ENCODE assay signal across 13 cellular contexts in genomic region chr19:42932497-42933101, GRCh38. TPM values are rescaled to one million over a fixed set of nuclear protein-coding genes. Genes with fewer than 3 reads are reported as not detected.
DNase-seq lines count a peak whose midpoint lies in the region; ATAC-seq and TF ChIP-seq lines count a peak whose summit lies in the region.
"Not testable (repeated sequence)": the region's sequence is repeated elsewhere in the genome, so short reads cannot be mapped to it uniquely, and the experiment has no call there.
"Had no signal": no experiment of that assay in that cellular context is flagged by ENCODE, and none has a peak within 500 bp of the region (broad histone marks: within the 10 kb centered on the region; RNA-seq: fewer than 3 reads in every experiment).

No MANE protein-coding gene starts in this region.

- not testable (repeated sequence) for ATAC-seq in activated CD8-positive, alpha-beta T cell treated with anti-CD3 and anti-CD28 coated beads for 36 hours

- CTCF ChIA-PET in activated CD8-positive, alpha-beta T cell treated with anti-CD3 and anti-CD28 coated beads for 36 hours (lab: Charles Lee): not testable (repeated sequence)

- not testable (repeated sequence) for H3K18ac ChIP-seq in mesenchymal stem cell (ENCODE audit: low read depth in 1 of 2, low read length in 2 of 2)

- not testable (repeated sequence) for H2BK5ac ChIP-seq in mesenchymal stem cell (ENCODE audit: low read depth, low read length, poor library complexity, severe bottlenecking)

- not testable (repeated sequence) for H2AK5ac ChIP-seq in mesenchymal stem cell (ENCODE audit: low read length, severe bottlenecking)

- DNase-seq in AG10803 (ENCODE audit: low read depth) (peak; percentile 98), H4 (ENCODE audit: low spot score) (peak; percentile 51), NCI-H226 (peak; percentile 83), cerebellum (ENCODE audit: low spot score) (peak; percentile 14), fibroblast of the conjunctiva (ENCODE audit: low read depth) (peak; percentile 52)
- DNase-seq in activated CD8-positive, alpha-beta T cell treated with anti-CD3 and anti-CD28 coated beads for 36 hours: peak; percentile 2
- not testable (repeated sequence) for DNase-seq in mesenchymal stem cell

- not testable (repeated sequence) for H3K9me3 Mint-ChIP-seq in activated CD8-positive, alpha-beta T cell treated with anti-CD3 and anti-CD28 coated beads for 36 hours

- H3K36me3 ChIP-seq in mesenchymal stem cell (ENCODE audit: control insufficient read depth in 1 of 2, insufficient read depth in 2 of 2, low read depth in 1 of 2, low read length in 2 of 2): not testable (repeated sequence)

- H3K14ac ChIP-seq in mesenchymal stem cell (ENCODE audit: low read length in 2 of 2): not testable (repeated sequence)

- not testable (repeated sequence) for H3K4me3 ChIP-seq in AG10803 (ENCODE audit: low read length); mesenchymal stem cell (ENCODE audit: insufficient read depth in 1 of 2, low read depth in 1 of 2, low read length in 2 of 2)

- not testable (repeated sequence) for H2AFZ ChIP-seq in mesenchymal stem cell (ENCODE audit: low read depth, low read length)

- H3K27ac Mint-ChIP-seq in activated CD8-positive, alpha-beta T cell treated with anti-CD3 and anti-CD28 coated beads for 36 hours: not testable (repeated sequence)

- POLR2A ChIA-PET in activated CD8-positive, alpha-beta T cell treated with anti-CD3 and anti-CD28 coated beads for 36 hours (lab: Charles Lee): not testable (repeated sequence)

- H3K23ac ChIP-seq in mesenchymal stem cell (ENCODE audit: low read length in 2 of 2): not testable (repeated sequence)

- H4K91ac ChIP-seq in mesenchymal stem cell (ENCODE audit: low read length): not testable (repeated sequence)

- H2BK15ac ChIP-seq in mesenchymal stem cell (ENCODE audit: low read depth, poor library complexity, severe bottlenecking): not testable (repeated sequence)

- not testable (repeated sequence) for H3K27me3 Mint-ChIP-seq in activated CD8-positive, alpha-beta T cell treated with anti-CD3 and anti-CD28 coated beads for 36 hours

- not testable (repeated sequence) for H2BK12ac ChIP-seq in mesenchymal stem cell (ENCODE audit: low read length in 2 of 2)

- H2BK120ac ChIP-seq in mesenchymal stem cell (ENCODE audit: low read depth, low read length): not testable (repeated sequence)

- H3K79me1 ChIP-seq in mesenchymal stem cell (replicated peaks; ENCODE audit: low read length, poor library complexity, severe bottlenecking): not testable (repeated sequence)

- H3K4me3 Mint-ChIP-seq in activated CD8-positive, alpha-beta T cell treated with anti-CD3 and anti-CD28 coated beads for 36 hours: not testable (repeated sequence)

- not testable (repeated sequence) for H3K4ac ChIP-seq in mesenchymal stem cell (ENCODE audit: low read depth in 1 of 2, low read length in 2 of 2)

- H3K27me3 ChIP-seq in mesenchymal stem cell (ENCODE audit: control insufficient read depth in 1 of 2, insufficient read depth in 1 of 2, low read length in 2 of 2): not testable (repeated sequence)

- not testable (repeated sequence) for H3K4me2 ChIP-seq in mesenchymal stem cell (ENCODE audit: low read length, poor library complexity, severe bottlenecking)

- H3K27ac ChIP-seq in mesenchymal stem cell (ENCODE audit: low read length, poor library complexity, severe bottlenecking): not testable (repeated sequence)

- intact Hi-C loops in activated CD8-positive, alpha-beta T cell treated with anti-CD3 and anti-CD28 coated beads for 36 hours (cut with micrococcal nuclease): not testable (repeated sequence)

- not testable (repeated sequence) for H3K4me1 ChIP-seq in mesenchymal stem cell (ENCODE audit: control insufficient read depth, insufficient read depth, low read depth, low read length)

- peak overlapping the region; percentile 59 for H3K9ac ChIP-seq in mesenchymal stem cell (ENCODE audit: low read length)

- H4K8ac ChIP-seq in mesenchymal stem cell (ENCODE audit: low read length): not testable (repeated sequence)

- H3K36me3 Mint-ChIP-seq in activated CD8-positive, alpha-beta T cell treated with anti-CD3 and anti-CD28 coated beads for 36 hours (ENCODE audit: low read depth): not testable (repeated sequence)

- TF ChIP-seq CTCF in AG10803 (conservative IDR thresholded peaks at IDR 0.05; ENCODE audit: low read length); activated CD8-positive, alpha-beta T cell treated with anti-CD3 and anti-CD28 coated beads for 36 hours (IDR thresholded peaks at IDR 0.05): not testable (repeated sequence)

- not testable (repeated sequence) for H3K4me1 Mint-ChIP-seq in activated CD8-positive, alpha-beta T cell treated with anti-CD3 and anti-CD28 coated beads for 36 hours (ENCODE audit: low read depth)

- 50% methylated on average over 4 of the region's 4 CpGs for WGBS in mesenchymal stem cell

- H3K9me3 ChIP-seq in mesenchymal stem cell (ENCODE audit: control insufficient read depth, low read length): not testable (repeated sequence)

RNA-seq across cellular contexts. Expression of gene PSG7, which starts 4.4 kb away (rescaled TPM):
- total RNA-seq in H4 (2014; rRNA removed; shearing (Covaris generic)): 0.06 and 0.14 TPM in 2 replicates
- total RNA-seq in activated CD8-positive, alpha-beta T cell treated with anti-CD3 and anti-CD28 coated beads for 36 hours: not detected
- total RNA-seq in cerebellum: not detected
- polyA plus RNA-seq in mesenchymal stem cell (2013, experiment 1 of 2): not detected
- polyA plus RNA-seq in mesenchymal stem cell (2013, experiment 2 of 2): not detected
- total RNA-seq: cardiac septum, liver, omental fat pad, sigmoid colon, upper lobe of left lung had no signal
- polyA plus RNA-seq: CD14-positive monocyte, liver, sigmoid colon had no signal

RNA-seq across cellular contexts. Expression of gene PSG6, which starts 14.9 kb away (rescaled TPM):
- total RNA-seq in H4 (2014; rRNA removed; shearing (Covaris generic)): not detected in 2 replicates
- not detected for total RNA-seq in activated CD8-positive, alpha-beta T cell treated with anti-CD3 and anti-CD28 coated beads for 36 hours
- not detected for total RNA-seq in cerebellum
- polyA plus RNA-seq in mesenchymal stem cell (2013, experiment 1 of 2): not detected
- polyA plus RNA-seq in mesenchymal stem cell (2013, experiment 2 of 2): not detected
- total RNA-seq: cardiac septum, liver, omental fat pad, sigmoid colon, upper lobe of left lung had no signal
- polyA plus RNA-seq: CD14-positive monocyte, liver, sigmoid colon had no signal

RNA-seq across cellular contexts. Expression of gene PSG1, which starts 53.1 kb away (rescaled TPM):
- not detected in 2 replicates for total RNA-seq in H4 (2014; rRNA removed; shearing (Covaris generic))
- total RNA-seq in activated CD8-positive, alpha-beta T cell treated with anti-CD3 and anti-CD28 coated beads for 36 hours: not detected
- 0.18 TPM for total RNA-seq in cerebellum
- polyA plus RNA-seq in mesenchymal stem cell (2013, experiment 1 of 2): 0.07 TPM
- polyA plus RNA-seq in mesenchymal stem cell (2013, experiment 2 of 2): 0.05 TPM
- total RNA-seq: cardiac septum, liver, omental fat pad, sigmoid colon, upper lobe of left lung had no signal
- polyA plus RNA-seq: CD14-positive monocyte, liver, sigmoid colon had no signal
